Comparison of ENCODE assay signal across 16 cellular contexts in the genomic region with DNA sequence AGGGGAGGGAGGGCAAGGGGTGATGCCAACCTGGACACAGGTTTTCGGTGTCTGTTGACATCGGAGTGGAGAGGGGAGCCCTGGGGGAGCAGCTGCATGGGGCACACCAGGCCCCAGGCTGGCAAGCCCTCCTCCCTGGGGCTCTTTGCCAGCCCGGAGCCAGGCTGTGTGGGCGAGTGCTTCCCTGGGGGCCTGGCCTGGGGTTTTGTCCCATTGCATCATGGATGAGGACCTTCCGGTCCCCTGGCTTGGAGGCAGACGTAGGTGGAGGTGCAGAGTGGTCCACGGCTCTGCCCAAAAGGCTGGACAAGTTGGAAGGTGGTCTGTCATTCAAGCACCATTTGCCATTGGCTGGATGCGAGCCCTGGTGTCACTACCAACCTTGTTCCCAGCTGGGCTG. TPM values are rescaled to one million over a fixed set of nuclear protein-coding genes. Genes with fewer than 3 reads are reported as not detected.
DNase-seq lines count a peak whose midpoint lies in the region; ATAC-seq and TF ChIP-seq lines count a peak whose summit lies in the region.
"Had no signal": no experiment of that assay in that cellular context is flagged by ENCODE, and none has a peak within 500 bp of the region (broad histone marks: within the 10 kb centered on the region; RNA-seq: fewer than 3 reads in every experiment).

No MANE protein-coding gene starts in this region.

- H3K4me1 ChIP-seq in right atrium auricular region, result peaks cover 3 to 100% of the 10 kb centered on the region in 2 donors
- peaks cover 70 to 99% (median 98%) of the 10 kb centered on the region in 3 donors for H3K4me1 ChIP-seq in skeletal muscle tissue (ENCODE audit: control insufficient read depth in 3 of 3, insufficient read depth in 3 of 3, low read length in 3 of 3)

- CTCF ChIA-PET in RWPE1 (lab: Yijun Ruan, JAX), result interaction anchor here (0.6 to 0.8 kb wide), 2 partner anchors 7 to 152 kb away, joined by 3 to 4 read pairs; no protein-coding TSS in a partner anchor

- peak; percentile 77 for DNase-seq in DMS 273 (lab: John Stamatoyannopoulos, UW; ENCODE audit: unreplicated experiment)
- DNase-seq in RWPE1 (ENCODE audit: low spot score), result no peak
- DNase-seq in right atrium auricular region (ENCODE audit: low spot score), result no peak
- DNase-seq in HCEC 1CT, result no peak
- DNase-seq in kidney glomerular epithelial cell (lab: John Stamatoyannopoulos, UW), result no peak
- DNase-seq: activated CD4-positive, CD25-positive, alpha-beta regulatory T cell; H9; natural killer cell; NCI-H774; retina; stimulated activated CD4-positive, alpha-beta T cell treated with anti-CD3 and anti-CD28 coated beads, Interleukin-4, amount 100 ng/mL, for 4 hours; T-cell had no signal

- no peaks in the 10 kb centered on the region for H3K36me3 ChIP-seq in right atrium auricular region
- peaks cover 0 to 3% (median 2%) of the 10 kb centered on the region in 3 donors for H3K36me3 ChIP-seq in skeletal muscle tissue (ENCODE audit: control insufficient read depth in 3 of 3, insufficient read depth in 3 of 3, low read length in 3 of 3)

- H3K4me3 ChIP-seq in right atrium auricular region (no peak overlapping the region), skeletal muscle tissue (ENCODE audit: low read length in 3 of 3) (no peak overlapping the region)

- H3K27me3 ChIP-seq in right atrium auricular region, result no peaks in the 10 kb centered on the region
- no peaks in the 10 kb centered on the region for H3K27me3 ChIP-seq in skeletal muscle tissue (ENCODE audit: control insufficient read depth in 3 of 3, insufficient read depth in 3 of 3, low read length in 3 of 3)

- no peak for TF ChIP-seq CTCF in RWPE1 (conservative IDR thresholded peaks at IDR 0.05; ENCODE audit: low read depth)
- no peak for TF ChIP-seq CTCF in right atrium auricular region (IDR thresholded peaks at IDR 0.05)

- no peak for ATAC-seq in activated CD4-positive, CD25-positive, alpha-beta regulatory T cell treated with anti-CD3 and anti-CD28 coated beads, Interleukin-2, amount 50 U/mL, for 24 hours
- ATAC-seq in GM21526 (IDR thresholded peaks at IDR 0.05; ENCODE audit: low FRiP score, unreplicated experiment), result no peak
- ATAC-seq: natural killer cell; stimulated activated memory B cell treated with anti-CD40 and anti-IgM and Interleukin-4, amounts not matched to agents 10 μg/mL and 1 μg/mL and 100 μg/mL, for 72 hours; T-cell had no signal

- H3K27ac ChIP-seq in RWPE1 (peak overlapping the region; percentile 94), right atrium auricular region (peak overlapping the region; percentile 86 to 91), skeletal muscle tissue (ENCODE audit: low read depth, low read length) (peak overlapping the region; percentile 75)

- no peak overlapping the region for H3K9ac ChIP-seq in skeletal muscle tissue (ENCODE audit: low read depth in 1 of 3, low read length in 3 of 3)

- POLR2A ChIA-PET in RWPE1 (lab: Yijun Ruan, JAX; ENCODE audit: low non-redundant PET), result interaction anchor here (0.8 kb wide), 1 partner anchor 53 kb away, joined by 6 read pairs; no protein-coding TSS in a partner anchor

- H3K9me3 ChIP-seq in right atrium auricular region (no peaks in the 10 kb centered on the region), skeletal muscle tissue (ENCODE audit: control insufficient read depth in 3 of 3, low read length in 3 of 3) (no peaks in the 10 kb centered on the region)

RNA-seq across cellular contexts. Expression of a gene that starts 34.8 kb away (rescaled TPM):
- total RNA-seq in right atrium auricular region, result 10 to 100 TPM; 59.3 to 71.0 TPM
- 11.5 TPM for total RNA-seq in skeletal muscle tissue
